ENCODE assay signal across 1 cellular context in the genomic region with DNA sequence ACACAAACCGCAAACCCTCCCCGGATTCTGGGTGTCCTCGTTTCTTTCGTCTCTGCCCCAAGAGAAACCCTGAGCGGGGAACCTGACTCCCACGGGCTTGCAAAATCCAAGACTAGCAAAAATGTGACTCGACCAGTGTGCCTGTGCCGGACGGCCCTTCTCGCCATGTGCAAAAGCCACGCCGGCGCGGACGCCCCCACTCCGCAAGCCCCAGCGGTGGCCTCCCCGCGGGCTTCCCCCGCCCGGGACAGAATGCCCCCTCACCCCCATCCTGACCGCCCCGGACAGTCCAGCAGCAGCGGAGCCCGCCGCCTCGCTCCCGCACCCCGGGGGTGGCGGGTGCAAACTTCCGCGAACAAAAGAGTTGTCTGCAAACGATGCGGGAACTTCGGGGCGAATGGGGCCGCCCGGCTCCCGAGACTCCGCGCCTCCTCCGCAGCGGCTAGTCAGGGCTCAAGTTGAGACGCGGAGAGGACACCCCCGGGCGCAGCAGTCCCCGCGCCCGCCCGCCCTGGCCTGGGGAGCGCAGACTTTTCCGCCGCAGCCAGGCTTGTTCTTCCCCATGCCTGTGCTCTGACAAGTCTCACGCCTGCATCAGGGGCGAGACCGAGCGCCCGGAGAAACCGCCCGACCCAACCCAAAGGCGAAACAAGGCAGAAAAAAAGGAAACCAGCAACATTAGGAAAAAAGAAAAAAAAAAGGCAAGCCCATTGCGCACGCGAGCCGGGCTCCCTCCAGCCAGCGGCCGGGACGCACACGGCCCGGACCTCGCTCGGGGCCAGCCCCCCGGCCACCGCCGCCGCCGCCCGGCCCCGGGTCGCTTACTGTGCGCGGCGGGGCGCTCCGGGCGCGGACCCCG.
TF ChIP-seq lines count a peak whose summit lies in the region.

No MANE protein-coding gene starts in this region.

TF ChIP-seq in Ishikawa, 13 proteins besides CTCF, POLR2A, EP300 and RAD21 (continued from another document):
- TF ChIP-seq YY1 (IDR thresholded peaks at IDR 0.05; ENCODE audit: low read depth) = 0 out of 2 replicates have a peak, but pooled peaks have one; percentile 19
- no peak for TF ChIP-seq TCF12 (IDR thresholded peaks at IDR 0.05; ENCODE audit: low read depth)
- TF ChIP-seq EGR1 (IDR thresholded peaks at IDR 0.05) = no peak
